ENCODE assay signal across 20 cellular contexts in genomic region chr2:205658572-205658971, GRCh38. TPM values are rescaled to one million over a fixed set of nuclear protein-coding genes. Genes with fewer than 3 reads are reported as not detected.
A peak's percentile ranks its signal among the peaks of the same experiment; 100 is the strongest.
DNase-seq lines count a peak whose midpoint lies in the region; ATAC-seq, FAIRE-seq and TF ChIP-seq lines count a peak whose summit lies in the region.
"Had no signal": no experiment of that assay in that cellular context is flagged by ENCODE, and none has a peak within 500 bp of the region (broad histone marks: within the 10 kb centered on the region; RNA-seq: fewer than 3 reads in every experiment).

No MANE protein-coding gene starts in this region.

- DNase-seq in mammary epithelial cell (peak; percentile 35), MCF 10A (ENCODE audit: unreplicated experiment) (no peak), epithelial cell of prostate (ENCODE audit: low read depth, low spot score) (no peak), keratinocyte (ENCODE audit: low read depth, low spot score) (no peak), activated T-cell treated with anti-CD3 and anti-CD28 coated beads for 4 hours (no peak), urothelium cell line (ENCODE audit: low spot score) (no peak)
- DNase-seq: CD4-positive, alpha-beta memory T cell; DMS153; DMS79; GF-D8; H9 had no signal

- BruUV-seq in mammary epithelial cell (replicated peaks; lab: Mats Ljungman, UMichigan) (no TSS peak), MCF 10A (replicated peaks; lab: Mats Ljungman, UMichigan) (no TSS peak)

- H4K20me1 ChIP-seq in mammary epithelial cell (ENCODE audit: insufficient read depth, low read length) = no peaks in the 10 kb centered on the region
- no peaks in the 10 kb centered on the region for H4K20me1 ChIP-seq in keratinocyte (ENCODE audit: control insufficient read depth, extremely low read depth, insufficient read depth, low read length)
- H4K20me1 ChIP-seq: BLaER1 had no signal

- no peaks in the 10 kb centered on the region for H3K9me3 Mint-ChIP-seq in MCF 10A (ENCODE audit: unreplicated experiment)
- H3K9me3 Mint-ChIP-seq: CD4-positive, alpha-beta memory T cell; H9 had no signal

- H3K27me3 Mint-ChIP-seq in MCF 10A (ENCODE audit: insufficient read depth, unreplicated experiment) = no peaks in the 10 kb centered on the region

- H2AFZ ChIP-seq in mammary epithelial cell (ENCODE audit: low read depth, low read length) = no peak overlapping the region
- H2AFZ ChIP-seq in keratinocyte (ENCODE audit: control insufficient read depth, low read length) = no peak overlapping the region

- H3K9ac ChIP-seq in mammary epithelial cell (ENCODE audit: insufficient read depth, low read length) = no peak overlapping the region
- H3K9ac ChIP-seq in keratinocyte (ENCODE audit: control insufficient read depth, extremely low read depth, insufficient read depth, low read length) = no peak overlapping the region
- H3K9ac ChIP-seq: BLaER1 had no signal

- H3K4me1 ChIP-seq in mammary epithelial cell (ENCODE audit: insufficient read depth, low read length) (peaks cover 32% of the 10 kb centered on the region), keratinocyte (ENCODE audit: control insufficient read depth, extremely low read depth, insufficient read depth, low read length) (peaks cover 27% of the 10 kb centered on the region)

- dilution Hi-C loops in mammary epithelial cell (cut with HindIII; ENCODE audit: low sequenced_read_pairs) = no loop called here
- dilution Hi-C loops in keratinocyte (cut with MboI; ENCODE audit: extremely low pct_ligation_motif_present, low sequenced_read_pairs) = no loop called here

- in situ Hi-C loops in mammary epithelial cell (cut with MboI; ENCODE audit: low sequenced_read_pairs in 2 of 2) = no loop called here

- no peak for TF ChIP-seq CTCF in mammary epithelial cell (conservative IDR thresholded peaks at IDR 0.05 in 1 of 2, IDR thresholded peaks at IDR 0.05 in 1 of 2; ENCODE audit: extremely low read depth in 1 of 2, insufficient read depth in 1 of 2, low read depth in 1 of 2, low read length in 2 of 2)
- no peak for TF ChIP-seq CTCF in MCF 10A (IDR thresholded peaks at IDR 0.05; ENCODE audit: unreplicated experiment)
- no peak for TF ChIP-seq CTCF in keratinocyte (optimal IDR thresholded peaks at IDR 0.05 in 1 of 3, IDR thresholded peaks at IDR 0.05 in 1 of 3, conservative IDR thresholded peaks at IDR 0.05 in 1 of 3; ENCODE audit: extremely low read depth in 1 of 3, insufficient read depth in 2 of 3, low read length in 3 of 3)

- H3K36me3 ChIP-seq in mammary epithelial cell (ENCODE audit: insufficient read depth, low read length) (no peaks in the 10 kb centered on the region), keratinocyte (ENCODE audit: control insufficient read depth in 2 of 2, extremely low read depth in 1 of 2, insufficient read depth in 2 of 2, low read length in 2 of 2) (no peaks in the 10 kb centered on the region)
- H3K36me3 ChIP-seq: BLaER1 had no signal

- FAIRE-seq in keratinocyte (lab: Jason Lieb, UNC) (peak; percentile 46), urothelium cell line (lab: Jason Lieb, UNC) (no peak)
- FAIRE-seq: A549, GM12878, GM19239, H1, HepG2 had no signal

- no peaks in the 10 kb centered on the region for H3K36me3 Mint-ChIP-seq in MCF 10A (ENCODE audit: insufficient read depth, unreplicated experiment)
- H3K36me3 Mint-ChIP-seq: CD14-positive monocyte; CD4-positive, alpha-beta memory T cell had no signal

- WGBS in mammary epithelial cell (ENCODE audit: low coverage, missing lambda C conversion rate) = 83% methylated on average over 2 of the region's 2 CpGs

- H3K4me2 ChIP-seq in mammary epithelial cell (ENCODE audit: insufficient read depth, low read depth, low read length) (no peak overlapping the region), keratinocyte (ENCODE audit: control insufficient read depth, extremely low read depth, insufficient read depth, low read depth, low read length) (no peak overlapping the region)
- H3K4me2 ChIP-seq: A549 had no signal

- no peak overlapping the region for H3K27ac Mint-ChIP-seq in MCF 10A (ENCODE audit: low read depth, unreplicated experiment)
- H3K27ac Mint-ChIP-seq: CD14-positive monocyte; CD4-positive, alpha-beta memory T cell; H9 had no signal

- H3K9me3 ChIP-seq in mammary epithelial cell (replicated peaks; ENCODE audit: insufficient read depth, low read length) (no peaks in the 10 kb centered on the region), keratinocyte (ENCODE audit: control insufficient read depth, low read depth, low read length) (no peaks in the 10 kb centered on the region)
- H3K9me3 ChIP-seq: A549, BLaER1 had no signal

- no peak overlapping the region for H3K4me3 ChIP-seq in mammary epithelial cell (replicated peaks in 1 of 3; ENCODE audit: insufficient read depth in 1 of 3, low read depth in 2 of 3, low read length in 3 of 3)
- no peak overlapping the region for H3K4me3 ChIP-seq in keratinocyte (ENCODE audit: control insufficient read depth in 2 of 3, extremely low read depth in 1 of 3, insufficient read depth in 2 of 3, low read depth in 1 of 3, low read length in 3 of 3)
- H3K4me3 ChIP-seq: A549, BLaER1, GM12878 had no signal

- H3K27ac ChIP-seq in mammary epithelial cell (ENCODE audit: insufficient read depth, low read depth, low read length) = no peak overlapping the region
- H3K27ac ChIP-seq in epithelial cell of prostate = peak overlapping the region; percentile 21
- no peak overlapping the region for H3K27ac ChIP-seq in keratinocyte (ENCODE audit: control insufficient read depth, insufficient read depth, low read length)
- H3K27ac ChIP-seq: 22Rv1, A549, BLaER1 had no signal

- POLR2A ChIA-PET in MCF 10A (lab: Yijun Ruan, JAX) = no interaction called here

- no peak for ATAC-seq in HG03095 (IDR thresholded peaks at IDR 0.05; ENCODE audit: unreplicated experiment)
- ATAC-seq: A549, GM12878, HepG2 had no signal

- H3K27me3 ChIP-seq in mammary epithelial cell (ENCODE audit: insufficient read depth, low read length) = no peaks in the 10 kb centered on the region
- H3K27me3 ChIP-seq in keratinocyte (ENCODE audit: control insufficient read depth, extremely low read depth, insufficient read depth, low read length) = no peaks in the 10 kb centered on the region
- H3K27me3 ChIP-seq: BLaER1 had no signal

- no peaks in the 10 kb centered on the region for H3K79me2 ChIP-seq in mammary epithelial cell (ENCODE audit: insufficient read depth, low read length)
- no peaks in the 10 kb centered on the region for H3K79me2 ChIP-seq in keratinocyte (ENCODE audit: control insufficient read depth, insufficient read depth, low read length)

- peaks cover 31% of the 10 kb centered on the region for H3K4me1 Mint-ChIP-seq in MCF 10A (ENCODE audit: insufficient read depth, unreplicated experiment)
- H3K4me1 Mint-ChIP-seq: CD14-positive monocyte had no signal

- intact Hi-C loops in mammary epithelial cell (cut with micrococcal nuclease) = no loop called here
- intact Hi-C loops in MCF 10A (cut with micrococcal nuclease) = no loop called here

- no peak overlapping the region for H3K4me3 Mint-ChIP-seq in MCF 10A (ENCODE audit: unreplicated experiment)
- H3K4me3 Mint-ChIP-seq: CD14-positive monocyte; CD4-positive, alpha-beta memory T cell; H9 had no signal

- H3K9me1 ChIP-seq in keratinocyte (ENCODE audit: control insufficient read depth, extremely low read depth, insufficient read depth, low read length) = no peaks in the 10 kb centered on the region

- CTCF ChIA-PET in mammary epithelial cell (lab: Charles Lee; ENCODE audit: low non-redundant PET) (no interaction called here), MCF 10A (lab: Yijun Ruan, JAX) (no interaction called here)

RNA-seq across cellular contexts. Expression of gene NRP2, which starts 23.7 kb away (rescaled TPM):
- total RNA-seq in mammary epithelial cell (10 to 100 TPM; 32.3 to 58.8 TPM), MCF 10A (2022) (6.7 and 10.3 TPM in 2 replicates)
- polyA plus RNA-seq in mammary epithelial cell (47.4 TPM), keratinocyte (9.1 to 20.6 TPM (median 20.6 TPM) in 3 replicates)
- polyA minus RNA-seq in mammary epithelial cell (109 TPM), keratinocyte (21.0 to 56.7 TPM (median 47.5 TPM) in 3 replicates)
- polyA plus RNA-seq in keratinocyte (2011; ENCODE audit: low read depth) = 19.9 TPM
- 4.6 and 8.2 TPM in 2 replicates for polyA plus RNA-seq in keratinocyte (2011; cell fraction: cytosol; rRNA removed)
- polyA plus RNA-seq in keratinocyte (2011; cell fraction: nucleus; rRNA removed) = 30.5 and 32.6 TPM in 2 replicates
- polyA plus RNA-seq in keratinocyte (2012; ENCODE audit: low replicate concordance) = 14.4 and 18.2 TPM in 2 replicates
- 8.6 TPM for polyA minus RNA-seq in keratinocyte (2011; cell fraction: cytosol; rRNA and poly(A)+ RNA removed)
- 30.6 and 49.4 TPM in 2 replicates for polyA minus RNA-seq in keratinocyte (2011; cell fraction: nucleus; rRNA and poly(A)+ RNA removed)
- polyA plus RNA-seq: CD4-positive, alpha-beta memory T cell had no signal
